In the genomic region with DNA sequence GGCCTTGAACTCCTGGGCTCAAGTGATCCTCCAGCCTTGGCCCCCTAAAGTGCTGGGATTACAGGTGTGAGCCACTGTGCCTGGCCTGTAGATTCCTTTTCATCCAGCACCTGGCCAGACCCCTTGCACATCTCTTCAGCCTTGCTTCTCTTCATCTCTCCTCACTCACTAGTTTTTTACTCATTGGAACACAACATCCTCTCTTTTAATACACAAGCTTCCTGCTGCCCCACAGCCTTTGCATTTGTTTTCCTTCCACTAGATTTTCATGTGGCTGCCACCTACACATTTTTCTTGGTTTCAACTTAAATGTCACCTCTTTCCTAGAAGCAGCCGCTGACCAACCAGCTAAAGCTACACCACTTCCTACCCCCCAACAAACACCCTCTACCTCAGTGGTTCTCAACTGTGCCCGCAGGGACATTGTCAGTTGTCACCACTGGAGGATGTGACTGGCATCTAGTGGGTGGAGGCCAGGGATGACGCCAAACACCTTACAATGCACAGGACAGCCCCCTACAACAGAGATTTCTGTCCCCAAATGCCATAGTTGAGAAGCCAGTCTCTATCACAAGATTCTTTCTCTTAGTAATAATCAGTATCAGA, we compare ENCODE assay signal across 9 cellular contexts. TPM values are rescaled to one million over a fixed set of nuclear protein-coding genes. Genes with fewer than 3 reads are reported as not detected.
DNase-seq lines count a peak whose midpoint lies in the region; ATAC-seq, FAIRE-seq and TF ChIP-seq lines count a peak whose summit lies in the region.
"Had no signal": no experiment of that assay in that cellular context is flagged by ENCODE, and none has a peak within 500 bp of the region (broad histone marks: within the 10 kb centered on the region; RNA-seq: fewer than 3 reads in every experiment).

No MANE protein-coding gene starts in this region.

- H3K4me3 Mint-ChIP-seq in CD4-positive, alpha-beta memory T cell = peak overlapping the region in 7 of 8 donors; percentile 3 to 63 (median 18)
- H3K4me3 Mint-ChIP-seq in natural killer cell treated with Interleukin-12 subunit alpha and Interleukin-12 subunit beta and Interleukin-15 and Interleukin-18, amount 100 ng/mL, for 72 hours = peak overlapping the region; percentile 75

- H3K9me3 ChIP-seq in CD4-positive, alpha-beta memory T cell (ENCODE audit: control insufficient read depth in 1 of 2, low read length in 2 of 2) = no peaks in the 10 kb centered on the region

- POLR2A ChIA-PET in CD4-positive, alpha-beta memory T cell (lab: Charles Lee; ENCODE audit: partially characterized antibody) = no interaction called here

- no peak overlapping the region for H3K4me3 ChIP-seq in CD4-positive, alpha-beta memory T cell (ENCODE audit: low read length in 2 of 2)

- intact Hi-C loops in CD4-positive, alpha-beta memory T cell (cut with micrococcal nuclease) = no loop called here

- ATAC-seq in HG02610 (IDR thresholded peaks at IDR 0.05; ENCODE audit: unreplicated experiment) = peak; percentile 32
- peak; percentile 94 to 96 for ATAC-seq in natural killer cell treated with Interleukin-12 subunit alpha and Interleukin-12 subunit beta and Interleukin-15 and Interleukin-18, amount 100 ng/mL, for 72 hours

- TF ChIP-seq POLR2A in GM12892 (IDR thresholded peaks at IDR 0.05; ENCODE audit: low read depth, low read length) = no peak

- H3K4me1 ChIP-seq in CD4-positive, alpha-beta memory T cell (ENCODE audit: insufficient read depth, low read length) = peaks cover 22% of the 10 kb centered on the region

- no peaks in the 10 kb centered on the region for H3K27me3 Mint-ChIP-seq in CD4-positive, alpha-beta memory T cell
- no peaks in the 10 kb centered on the region for H3K27me3 Mint-ChIP-seq in natural killer cell treated with Interleukin-12 subunit alpha and Interleukin-12 subunit beta and Interleukin-15 and Interleukin-18, amount 100 ng/mL, for 72 hours

- no peaks in the 10 kb centered on the region for H3K36me3 ChIP-seq in CD4-positive, alpha-beta memory T cell (ENCODE audit: insufficient read depth, low read length)

- no peak for FAIRE-seq in GM12892 (lab: Jason Lieb, UNC)

- no peaks in the 10 kb centered on the region for H3K9me3 Mint-ChIP-seq in CD4-positive, alpha-beta memory T cell
- no peaks in the 10 kb centered on the region for H3K9me3 Mint-ChIP-seq in natural killer cell treated with Interleukin-12 subunit alpha and Interleukin-12 subunit beta and Interleukin-15 and Interleukin-18, amount 100 ng/mL, for 72 hours

- peaks cover 9 to 28% (median 17%) of the 10 kb centered on the region in 4 donors for H3K4me1 Mint-ChIP-seq in CD4-positive, alpha-beta memory T cell
- H3K4me1 Mint-ChIP-seq in natural killer cell treated with Interleukin-12 subunit alpha and Interleukin-12 subunit beta and Interleukin-15 and Interleukin-18, amount 100 ng/mL, for 72 hours (ENCODE audit: low read depth in 2 of 2) = peaks cover 70 to 78% of the 10 kb centered on the region in 2 donors

- CTCF ChIA-PET in CD4-positive, alpha-beta memory T cell (lab: Charles Lee; ENCODE audit: partially characterized antibody) = interaction anchor here (1.3 to 1.4 kb wide), 2 partner anchors 84 to 133 kb away, joined by 3 to 5 read pairs; a partner anchor contains a TSS

- H3K27me3 ChIP-seq in CD4-positive, alpha-beta memory T cell (ENCODE audit: insufficient read depth, low read length) = no peaks in the 10 kb centered on the region

- no peaks in the 10 kb centered on the region for H3K36me3 Mint-ChIP-seq in CD4-positive, alpha-beta memory T cell
- peaks cover 13% of the 10 kb centered on the region for H3K36me3 Mint-ChIP-seq in natural killer cell treated with Interleukin-12 subunit alpha and Interleukin-12 subunit beta and Interleukin-15 and Interleukin-18, amount 100 ng/mL, for 72 hours

- DNase-seq in CD4-positive, alpha-beta memory T cell = peak; percentile 45 to 64 (median 62)
- DNase-seq in activated CD8-positive, alpha-beta memory T cell treated with anti-CD3 and anti-CD28 coated beads, Interleukin-2, amount 50 U/mL, for 1 hour (ENCODE audit: extremely low read depth) = peak; percentile 23
- DNase-seq in natural killer cell treated with Interleukin-12 subunit alpha and Interleukin-12 subunit beta and Interleukin-15 and Interleukin-18, amount 100 ng/mL, for 72 hours (ENCODE audit: low spot score) = peak; percentile 95
- DNase-seq in NCI-H1417 (lab: John Stamatoyannopoulos, UW) (no peak), NCI-H69 (lab: John Stamatoyannopoulos, UW) (no peak), GM12892 (ENCODE audit: insufficient read length) (no peak), SKM-1 treated with dmso at 0.1 percent for 144 hours (lab: John Stamatoyannopoulos, UW; ENCODE audit: unreplicated experiment) (no peak)

- H3K27ac Mint-ChIP-seq in CD4-positive, alpha-beta memory T cell = peak overlapping the region; percentile 58 to 89 (median 71)
- peak overlapping the region; percentile 89 to 91 for H3K27ac Mint-ChIP-seq in natural killer cell treated with Interleukin-12 subunit alpha and Interleukin-12 subunit beta and Interleukin-15 and Interleukin-18, amount 100 ng/mL, for 72 hours

- no peak overlapping the region for H3K27ac ChIP-seq in CD4-positive, alpha-beta memory T cell (ENCODE audit: low read depth, low read length)

RNA-seq across cellular contexts. Expression of a gene that starts 33.7 kb away (rescaled TPM):
- 10 to 100 TPM in 1 of 2 experiments, 1 to 10 TPM in 1; 5.7 to 10.1 TPM for total RNA-seq in CD4-positive, alpha-beta memory T cell
- under 1 TPM; 0.91 TPM for polyA plus RNA-seq in CD4-positive, alpha-beta memory T cell
- 10 to 100 TPM; 23.9 to 26.5 TPM for total RNA-seq in natural killer cell treated with Interleukin-12 subunit alpha and Interleukin-12 subunit beta and Interleukin-15 and Interleukin-18, amount 100 ng/mL, for 72 hours
- polyA plus RNA-seq in GM12892 (2012; ENCODE audit: missing spikeins) = not detected
- total RNA-seq: M059J had no signal

Comparison
In these comparisons a context has a peak if more than half of its experiments do, and no peak if none do; other contexts are left out.
1. DNase-seq: peak in CD4-positive, alpha-beta memory T cell (5 of 5), activated CD8-positive, alpha-beta memory T cell treated with anti-CD3 and anti-CD28 coated beads, Interleukin-2, amount 50 U/mL, for 1 hour (single experiment) and natural killer cell treated with Interleukin-12 subunit alpha and Interleukin-12 subunit beta and Interleukin-15 and Interleukin-18, amount 100 ng/mL, for 72 hours (single experiment); none in NCI-H1417 (0 of 3), NCI-H69 (single experiment), GM12892 (single experiment) and SKM-1 treated with dmso at 0.1 percent for 144 hours (single experiment).